In the genomic region with DNA sequence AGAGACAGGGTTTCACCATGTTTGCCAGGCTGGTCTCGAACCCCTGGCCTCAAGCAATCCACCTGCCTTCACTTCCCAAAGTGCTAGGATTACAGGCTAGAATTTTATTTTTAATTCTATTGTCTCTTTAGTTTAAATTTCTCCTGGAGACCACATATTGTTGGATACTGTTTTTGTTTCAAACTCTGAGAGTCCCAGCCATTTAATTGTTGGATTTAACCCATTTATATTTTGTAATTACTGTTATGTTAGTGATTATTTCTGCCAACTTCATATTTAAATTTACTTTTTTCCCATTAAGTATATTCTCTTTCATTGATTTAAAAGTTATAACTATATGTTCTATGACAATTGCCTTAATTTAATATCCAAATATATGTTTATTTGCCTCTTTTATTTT, we compare ENCODE assay signal across 30 cellular contexts.
DNase-seq lines count a peak whose midpoint lies in the region; ATAC-seq, FAIRE-seq and TF ChIP-seq lines count a peak whose summit lies in the region.
"Had no signal": no experiment of that assay in that cellular context is flagged by ENCODE, and none has a peak within 500 bp of the region (broad histone marks: within the 10 kb centered on the region; RNA-seq: fewer than 3 reads in every experiment).

No MANE protein-coding gene starts in this region.

- no peaks in the 10 kb centered on the region for H3K4me1 ChIP-seq in K562 (replicated peaks in 1 of 2; ENCODE audit: control insufficient read depth in 2 of 2, insufficient read depth in 2 of 2, low read length in 2 of 2)
- no peaks in the 10 kb centered on the region for H3K4me1 ChIP-seq in kidney (ENCODE audit: control insufficient read depth in 1 of 2, insufficient read depth in 1 of 2, low read depth in 1 of 2, low read length in 2 of 2)
- H3K4me1 ChIP-seq: A549, BE2C, Caco-2 had no signal

- no peak for TF ChIP-seq CTCF in K562 (IDR thresholded peaks at IDR 0.05 in 2 of 3, conservative IDR thresholded peaks at IDR 0.05 in 1 of 3; ENCODE audit: insufficient read depth in 2 of 3, low read depth in 1 of 3, low read length in 3 of 3)
- TF ChIP-seq CTCF in kidney (IDR thresholded peaks at IDR 0.05; ENCODE audit: borderline replicate concordance, extremely low read depth, insufficient read depth): no peak

- no peaks in the 10 kb centered on the region for H3K9me1 ChIP-seq in K562 (ENCODE audit: control insufficient read depth, insufficient read depth, low read length)

- no peak overlapping the region for H3K4me2 ChIP-seq in K562 (ENCODE audit: insufficient read depth, low read length)
- H3K4me2 ChIP-seq: A549; BLaER1; BLaER1 treated with 17β-estradiol and CSF1 and Interleukin-3, amounts not matched to agents 10 nM and 100 nM had no signal

- H3K79me2 ChIP-seq in K562 (ENCODE audit: control insufficient read depth, insufficient read depth, low read length): no peaks in the 10 kb centered on the region

- no peaks in the 10 kb centered on the region for H3K27me3 ChIP-seq in K562 (ENCODE audit: control insufficient read depth in 2 of 2, insufficient read depth in 2 of 2, low read length in 2 of 2)
- H3K27me3 ChIP-seq: BE2C; BLaER1; BLaER1 treated with 17β-estradiol and CSF1 and Interleukin-3, amounts not matched to agents 10 nM and 100 nM had no signal

- no TSS peak for BruUV-seq in K562 (replicated peaks; lab: Mats Ljungman, UMichigan)

- CTCF ChIA-PET in K562 (lab: Yijun Ruan, JAX; ENCODE audit: low intra/inter-chr PET ratio): no interaction called here

- H3K9ac ChIP-seq in K562 (ENCODE audit: insufficient read depth in 1 of 2, low read depth in 2 of 2, low read length in 2 of 2): no peak overlapping the region
- H3K9ac ChIP-seq in kidney (ENCODE audit: low read length in 2 of 2): no peak overlapping the region
- H3K9ac ChIP-seq: BLaER1; BLaER1 treated with 17β-estradiol and CSF1 and Interleukin-3, amounts not matched to agents 10 nM and 100 nM had no signal

- no peaks in the 10 kb centered on the region for H4K20me1 ChIP-seq in K562 (replicated peaks; ENCODE audit: control insufficient read depth, insufficient read depth, low read length)
- H4K20me1 ChIP-seq: BLaER1; BLaER1 treated with 17β-estradiol and CSF1 and Interleukin-3, amounts not matched to agents 10 nM and 100 nM had no signal

- POLR2A ChIA-PET in K562 (lab: Yijun Ruan, JAX): no interaction called here

- H3K9me3 ChIP-seq in K562 (replicated peaks; ENCODE audit: control insufficient read depth, insufficient read depth, low read depth, low read length) (no peaks in the 10 kb centered on the region), kidney (ENCODE audit: control insufficient read depth in 1 of 2, low read length in 2 of 2) (peaks cover 2 to 4% of the 10 kb centered on the region in 2 donors)
- H3K9me3 ChIP-seq: BE2C had no signal

- WGBS in K562 (ENCODE audit: insufficient coverage, low coverage, missing lambda C conversion rate): 0% methylated on average over 1 of the region's 1 CpG

- H3K4me3 ChIP-seq in K562 (no peak overlapping the region), kidney (ENCODE audit: low read length in 2 of 2) (no peak overlapping the region)
- H3K4me3 ChIP-seq: A549; BLaER1; BLaER1 treated with 17β-estradiol and CSF1 and Interleukin-3, amounts not matched to agents 10 nM and 100 nM had no signal

- no peaks in the 10 kb centered on the region for H3K36me3 ChIP-seq in K562 (ENCODE audit: control insufficient read depth, insufficient read depth, low read length)
- no peaks in the 10 kb centered on the region for H3K36me3 ChIP-seq in kidney (ENCODE audit: control insufficient read depth in 1 of 2, insufficient read depth in 2 of 2, low read length in 2 of 2)
- H3K36me3 ChIP-seq: BE2C, BLaER1 had no signal

- no peak for DNase-seq in K562 (ENCODE audit: extremely low read depth in 1 of 4, low spot score in 3 of 4)
- no peak for DNase-seq in kidney
- no peak for DNase-seq in RPMI8226
- DNase-seq: 8988T; ACHN; AML-193; BE2C; C1 segment of cervical spinal cord; Caco-2; Calu3; CD4-positive, alpha-beta memory T cell; CD4-positive, alpha-beta T cell; CD4-positive, CD25-positive, alpha-beta regulatory T cell; CD8-positive, alpha-beta memory T cell; CD8-positive, alpha-beta T cell; COR-L47; DMS 273 treated with DMSO at 0.1 percent for 48 hours; DMS153; DMS53; DMS79; DMS79 treated with DMSO at 0.1 percent for 48 hours; DND-41; EL had no signal

- H3K27ac ChIP-seq in K562 (ENCODE audit: extremely low read depth, low read depth, low read length) (no peak overlapping the region), kidney (ENCODE audit: low read depth in 2 of 2, low read length in 2 of 2) (no peak overlapping the region)
- H3K27ac ChIP-seq: 22Rv1; A549; BLaER1; BLaER1 treated with 17β-estradiol and CSF1 and Interleukin-3, amounts not matched to agents 10 nM and 100 nM; C4-2B had no signal

- FAIRE-seq in A204.1 (lab: Jason Lieb, UNC) (peak; percentile 35), K562 (lab: Jason Lieb, UNC) (no peak), kidney (lab: Jason Lieb, UNC) (no peak)
- FAIRE-seq: A549, D721Med had no signal

- in situ Hi-C loops in K562 (cut with MboI): no loop called here

- H2AFZ ChIP-seq in K562 (ENCODE audit: low read depth, low read length): no peak overlapping the region

- intact Hi-C loops in K562 (cut with micrococcal nuclease) (no loop called here), kidney (cut with DNase I) (no loop called here)

- no peak for TF ChIP-seq EP300 in K562 (IDR thresholded peaks at IDR 0.05; ENCODE audit: low read length)

- no peak for ATAC-seq in K562
- ATAC-seq: A549; CD8-positive, alpha-beta T cell had no signal

- TF ChIP-seq RAD21 in K562 (CRISPR knock-in tag; conservative IDR thresholded peaks at IDR 0.05 in 1 of 2, IDR thresholded peaks at IDR 0.05 in 1 of 2): no peak

- TF ChIP-seq POLR2A in K562 (conservative IDR thresholded peaks at IDR 0.05): no peak

TF ChIP-seq in K562, 482 proteins besides CTCF, POLR2A, EP300 and RAD21 (continues in another document):
- TF ChIP-seq STAT6 (CRISPR knock-in tag; IDR thresholded peaks at IDR 0.05): no peak
- TF ChIP-seq TEAD1 (CRISPR knock-in tag; IDR thresholded peaks at IDR 0.05): no peak
- TF ChIP-seq DIDO1 (tag; IDR thresholded peaks at IDR 0.05; ENCODE audit: low read depth): no peak
- no peak for TF ChIP-seq CREB3L1 (IDR thresholded peaks at IDR 0.05; ENCODE audit: borderline replicate concordance, low read depth)
- no peak for TF ChIP-seq SMAD1 (IDR thresholded peaks at IDR 0.05; ENCODE audit: low read depth, low read length, partially characterized antibody)
- no peak for TF ChIP-seq TEAD4 (IDR thresholded peaks at IDR 0.05; ENCODE audit: low read length)
- TF ChIP-seq TEAD4 (CRISPR knock-in tag; IDR thresholded peaks at IDR 0.05; ENCODE audit: borderline replicate concordance): no peak
- TF ChIP-seq ZNF507 (tag; conservative IDR thresholded peaks at IDR 0.05): peak; percentile 95
- no peak for TF ChIP-seq BMI1 (IDR thresholded peaks at IDR 0.05; ENCODE audit: low read length)
- TF ChIP-seq ZNF354B (CRISPR knock-in tag; IDR thresholded peaks at IDR 0.05): peak; percentile 67; the same call in 1 of the 2 replicates
- TF ChIP-seq SETDB1 (IDR thresholded peaks at IDR 0.05; ENCODE audit: low read length): no peak
- TF ChIP-seq, protein P1, sequence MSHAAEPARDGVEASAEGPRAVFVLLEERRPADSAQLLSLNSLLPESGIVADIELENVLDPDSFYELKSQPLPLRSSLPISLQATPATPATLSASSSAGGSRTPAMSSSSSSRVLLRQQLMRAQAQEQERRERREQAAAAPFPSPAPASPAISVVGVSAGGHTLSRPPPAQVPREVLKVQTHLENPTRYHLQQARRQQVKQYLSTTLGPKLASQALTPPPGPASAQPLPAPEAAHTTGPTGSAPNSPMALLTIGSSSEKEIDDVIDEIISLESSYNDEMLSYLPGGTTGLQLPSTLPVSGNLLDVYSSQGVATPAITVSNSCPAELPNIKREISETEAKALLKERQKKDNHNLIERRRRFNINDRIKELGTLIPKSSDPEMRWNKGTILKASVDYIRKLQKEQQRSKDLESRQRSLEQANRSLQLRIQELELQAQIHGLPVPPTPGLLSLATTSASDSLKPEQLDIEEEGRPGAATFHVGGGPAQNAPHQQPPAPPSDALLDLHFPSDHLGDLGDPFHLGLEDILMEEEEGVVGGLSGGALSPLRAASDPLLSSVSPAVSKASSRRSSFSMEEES (CRISPR knock-in tag; IDR thresholded peaks at IDR 0.05): no peak
- no peak for TF ChIP-seq HOXB6 (CRISPR knock-in tag; IDR thresholded peaks at IDR 0.05; ENCODE audit: borderline replicate concordance)
- TF ChIP-seq JUN (IDR thresholded peaks at IDR 0.05; ENCODE audit: borderline replicate concordance, low read depth, low read length): no peak
- TF ChIP-seq JUN (CRISPR knock-in tag; IDR thresholded peaks at IDR 0.05; ENCODE audit: borderline replicate concordance): no peak
